18 cellular contexts compared by ENCODE assay signal in genomic region chr2:99748344-99748743, GRCh38.
"Had no signal": no experiment of that assay in that cellular context is flagged by ENCODE, and none has a peak within 500 bp of the region (broad histone marks: within the 10 kb centered on the region; RNA-seq: fewer than 3 reads in every experiment).

No MANE protein-coding gene starts in this region.

- H3K27me3 Mint-ChIP-seq: activated B cell treated with CpG ODN at 0.5 μM for 24 hours; activated CD8-positive, alpha-beta T cell treated with anti-CD3 and anti-CD28 coated beads for 36 hours; activated naive CD4-positive, alpha-beta T cell treated with anti-CD3 and anti-CD28 coated beads, Interleukin-2, amount 50 U/mL, for 24 hours had no signal

- H3K9me3 Mint-ChIP-seq: activated B cell treated with CpG ODN at 0.5 μM for 24 hours; activated CD8-positive, alpha-beta T cell treated with anti-CD3 and anti-CD28 coated beads for 36 hours; activated naive CD4-positive, alpha-beta T cell treated with anti-CD3 and anti-CD28 coated beads, Interleukin-2, amount 50 U/mL, for 24 hours; immature natural killer cell; mesothelial cell of epicardium had no signal

- H3K4me1 ChIP-seq: adrenal gland, lower lobe of right lung, parathyroid adenoma, sigmoid colon, spleen, stomach, testis had no signal

- H3K9me3 ChIP-seq: adrenal gland, lower lobe of right lung, sigmoid colon, spleen, stomach, testis had no signal

- H3K27me3 ChIP-seq: adrenal gland, dorsolateral prefrontal cortex, sigmoid colon, spleen, stomach, testis had no signal

- H3K4me1 Mint-ChIP-seq: activated B cell treated with CpG ODN at 0.5 μM for 24 hours; activated naive CD4-positive, alpha-beta T cell treated with anti-CD3 and anti-CD28 coated beads, Interleukin-2, amount 50 U/mL, for 24 hours; immature natural killer cell had no signal

- H3K27ac Mint-ChIP-seq: activated B cell treated with CpG ODN at 0.5 μM for 24 hours; activated CD8-positive, alpha-beta T cell treated with anti-CD3 and anti-CD28 coated beads for 36 hours; activated naive CD4-positive, alpha-beta T cell treated with anti-CD3 and anti-CD28 coated beads, Interleukin-2, amount 50 U/mL, for 24 hours; immature natural killer cell; mesothelial cell of epicardium had no signal

- FAIRE-seq: TTC549 had no signal

- H3K36me3 ChIP-seq: adrenal gland, lower lobe of right lung had no signal

- H3K27ac ChIP-seq: adrenal gland, dorsolateral prefrontal cortex, lower lobe of right lung, parathyroid adenoma, sigmoid colon, spleen, stomach, testis had no signal

- H3K4me3 Mint-ChIP-seq: activated B cell treated with CpG ODN at 0.5 μM for 24 hours; activated CD8-positive, alpha-beta T cell treated with anti-CD3 and anti-CD28 coated beads for 36 hours; activated naive CD4-positive, alpha-beta T cell treated with anti-CD3 and anti-CD28 coated beads, Interleukin-2, amount 50 U/mL, for 24 hours; immature natural killer cell; mesothelial cell of epicardium had no signal

- H3K36me3 Mint-ChIP-seq: immature natural killer cell, mesothelial cell of epicardium had no signal

- H3K4me3 ChIP-seq: adrenal gland, dorsolateral prefrontal cortex, lower lobe of right lung, sigmoid colon, spleen, stomach, testis had no signal

- H3K9ac ChIP-seq: parathyroid adenoma had no signal

- ATAC-seq: activated CD8-positive, alpha-beta T cell treated with anti-CD3 and anti-CD28 coated beads for 36 hours; lower lobe of right lung had no signal

- DNase-seq: activated B cell treated with CpG ODN at 0.5 μM for 24 hours; activated CD4-positive, alpha-beta T cell treated with anti-CD3 and anti-CD28 coated beads for 48 hours; activated CD8-positive, alpha-beta T cell treated with anti-CD3 and anti-CD28 coated beads for 36 hours; activated effector memory CD4-positive, alpha-beta T cell treated with anti-CD3 and anti-CD28 coated beads, Interleukin-2, amount 50 U/mL, for 16 hours; activated T-cell treated with anti-CD3 and anti-CD28 coated beads, Interleukin-2, amount 50 U/mL, for 48 hours; adrenal gland; dorsolateral prefrontal cortex; immature natural killer cell; lower lobe of right lung; sigmoid colon; spleen; stimulated activated CD4-positive, alpha-beta T cell treated with anti-CD3 and anti-CD28 coated beads, Interleukin-1b, Interleukin-23, amount 100 ng/mL, for 48 hours; testis had no signal
